Comparison of ENCODE assay signal across 2 cellular contexts in genomic region chr4:20698820-20699219, GRCh38.
TF ChIP-seq lines count a peak whose summit lies in the region.

No MANE protein-coding gene starts in this region.

TF ChIP-seq in SK-N-SH, 30 proteins besides CTCF, POLR2A, EP300 and RAD21:
- TF ChIP-seq USF1 (IDR thresholded peaks at IDR 0.05; ENCODE audit: borderline replicate concordance, low read depth) = no peak
- TF ChIP-seq RFX5 (IDR thresholded peaks at IDR 0.05; ENCODE audit: low read length) = no peak
- TF ChIP-seq ELF1 (IDR thresholded peaks at IDR 0.05) = no peak
- no peak for TF ChIP-seq IRF3 (IDR thresholded peaks at IDR 0.05; ENCODE audit: low read depth, low read length)

TF ChIP-seq in neural cell, 6 proteins besides CTCF, POLR2A, EP300 and RAD21:
- TF ChIP-seq REST (IDR thresholded peaks at IDR 0.05; ENCODE audit: borderline replicate concordance) (no peak), TAF1 (IDR thresholded peaks at IDR 0.05; ENCODE audit: low read depth) (no peak), POLR2AphosphoS5 (IDR thresholded peaks at IDR 0.05) (no peak)
